8 cellular contexts compared by ENCODE assay signal in the genomic region with DNA sequence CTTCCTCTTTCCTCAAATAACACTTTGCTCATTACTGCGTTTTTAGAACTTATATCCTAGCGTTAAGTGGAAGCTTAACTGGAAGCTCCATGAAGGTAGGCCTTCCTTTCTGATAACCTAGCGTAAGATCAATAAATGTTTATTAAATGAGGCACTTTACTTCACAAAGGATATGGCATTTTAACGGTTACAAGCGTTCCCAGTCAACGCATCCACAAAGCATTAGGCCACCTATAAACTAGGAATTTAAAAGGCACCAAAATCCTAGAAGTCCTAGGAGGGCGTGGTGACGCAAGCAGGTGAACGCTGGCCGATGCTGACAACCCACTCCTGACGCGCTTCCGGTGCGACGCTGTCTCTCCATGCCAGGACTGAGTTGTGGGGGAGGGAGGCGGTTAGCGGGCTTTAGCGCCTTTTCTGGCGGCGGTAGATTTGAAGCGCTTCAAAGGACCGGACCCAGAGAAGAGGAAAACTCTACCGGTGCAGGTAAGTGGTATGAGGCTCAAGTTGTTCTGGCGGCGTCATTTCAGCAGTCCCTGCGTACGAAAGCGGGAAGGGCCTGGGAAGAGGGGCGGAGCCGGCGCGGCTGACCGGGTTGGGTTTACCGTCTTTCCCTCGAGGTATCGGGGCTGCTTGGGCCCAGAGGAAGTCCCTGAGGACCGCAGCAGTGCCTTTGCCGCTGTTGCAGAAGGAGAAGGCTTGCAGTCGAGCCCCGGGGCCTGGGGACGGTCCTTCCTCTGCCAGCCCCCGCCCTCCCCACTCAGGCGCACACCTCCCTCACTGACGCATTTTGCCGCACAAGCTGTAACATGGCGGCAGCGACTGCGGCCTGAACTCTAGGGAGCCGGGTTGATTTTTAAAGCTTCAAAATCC. TPM values are rescaled to one million over a fixed set of nuclear protein-coding genes. Genes with fewer than 3 reads are reported as not detected.
DNase-seq lines count a peak whose midpoint lies in the region; ATAC-seq and TF ChIP-seq lines count a peak whose summit lies in the region.

A gene (plus strand): TSS at position 347 of the 873 bp plus-strand sequence. CDS start 19,691 bp downstream, outside the sequence.

- peaks cover 0 to 12% (median 0%) of the 10 kb centered on the region in 11 donors for H3K9me3 ChIP-seq in heart right ventricle
- H3K9me3 ChIP-seq in upper lobe of left lung = no peaks in the 10 kb centered on the region

- H3K4me1 ChIP-seq in heart right ventricle = peaks cover 5 to 43% (median 25%) of the 10 kb centered on the region in 9 donors
- H3K4me1 ChIP-seq in upper lobe of left lung = peaks cover 21 to 25% (median 22%) of the 10 kb centered on the region in 4 donors

- peak in 1 of 4 donors; percentile 85 for TF ChIP-seq EP300 in upper lobe of left lung (IDR thresholded peaks at IDR 0.05)

- TF ChIP-seq CTCF in GM12864 (IDR thresholded peaks at IDR 0.05; ENCODE audit: low read depth, low read length, missing control alignments) (no peak), heart right ventricle (IDR thresholded peaks at IDR 0.05) (no peak), upper lobe of left lung (IDR thresholded peaks at IDR 0.05) (no peak)

- TF ChIP-seq POLR2A in upper lobe of left lung (IDR thresholded peaks at IDR 0.05) = peak in 3 of 4 donors; percentile 68 to 74 (median 68)

- H3K27ac ChIP-seq in adipose tissue (ENCODE audit: low read depth, low read length) = peak within 1 kb of the TSS; percentile 87
- peak within 1 kb of the TSS; percentile 94 to 99 (median 98) for H3K27ac ChIP-seq in heart right ventricle
- peak within 1 kb of the TSS; percentile 96 to 100 (median 98) for H3K27ac ChIP-seq in upper lobe of left lung

- WGBS in adipose tissue, 3 donors = 5 to 6% (median 5%) methylated on average over 45 to 49 of the region's 49 CpGs
- WGBS in heart right ventricle, 2 donors = 5% methylated on average over 49 of the region's 49 CpGs
- 6 to 8% methylated on average over 32 to 45 of the region's 49 CpGs for WGBS in upper lobe of left lung, 2 donors

- DNase-seq in GM12864 (ENCODE audit: low read depth) = peak; percentile 82
- peak; percentile 85 for DNase-seq in NCI-H1105 treated with DMSO at 0.1 percent for 48 hours (lab: John Stamatoyannopoulos, UW)
- peak; percentile 83 for DNase-seq in T follicular helper cell (ENCODE audit: low read depth)
- peak; percentile 88 to 91 for DNase-seq in heart right ventricle
- DNase-seq in posterior cingulate gyrus = peak; percentile 81 to 98 (median 88)
- peak; percentile 93 for DNase-seq in upper lobe of left lung

- peak; percentile 92 for ATAC-seq in HG02642 (IDR thresholded peaks at IDR 0.05; ENCODE audit: poor library complexity, unreplicated experiment)
- ATAC-seq in heart right ventricle = peak; percentile 96 to 99 (median 98)
- ATAC-seq in upper lobe of left lung (ENCODE audit: low FRiP score in 2 of 2) = peak; percentile 97 to 98

- H3K36me3 ChIP-seq in heart right ventricle = no peaks in the 10 kb centered on the region
- no peaks in the 10 kb centered on the region for H3K36me3 ChIP-seq in upper lobe of left lung

- intact Hi-C loops in heart right ventricle (cut with DNase I) = loop anchor here in 2 of 10 donors (5.0 to 10.0 kb wide), 2 partner anchors 111 to 213 kb away; a partner anchor contains a TSS
- intact Hi-C loops in posterior cingulate gyrus (cut with DNase I) = loop anchor here (10.0 kb wide), 1 partner anchor 111 kb away; a partner anchor contains a TSS

- H3K27me3 ChIP-seq in heart right ventricle (no peaks in the 10 kb centered on the region), upper lobe of left lung (no peaks in the 10 kb centered on the region)

- H3K4me3 ChIP-seq in GM12864 (ENCODE audit: low read depth, low read length) (peak within 1 kb of the TSS; percentile 68), heart right ventricle (peak within 1 kb of the TSS; percentile 53 to 95 (median 84)), upper lobe of left lung (peak within 1 kb of the TSS; percentile 74 to 91 (median 84))

RNA-seq across cellular contexts. Expression of the gene that starts here (rescaled TPM):
- polyA plus RNA-seq in adipose tissue = 10 to 100 TPM; 12.3 to 31.9 (median 23.1) TPM
- 10 to 100 TPM; 34.8 to 50.1 (median 40.9) TPM for total RNA-seq in heart right ventricle
- 10 to 100 TPM; 15.6 to 94.5 TPM for polyA plus RNA-seq in heart right ventricle
- total RNA-seq in upper lobe of left lung = 10 to 100 TPM; 27.3 to 69.5 (median 46.2) TPM

Comparison
In these comparisons a context has a peak if more than half of its experiments do, and no peak if none do; other contexts are left out.
1. Peak in every context shown above with its lines: DNase-seq, ATAC-seq, H3K4me3 ChIP-seq and H3K27ac ChIP-seq.